22 cellular contexts compared by ENCODE assay signal in genomic region chr10:35554036-35554435, GRCh38. TPM values are rescaled to one million over a fixed set of nuclear protein-coding genes. Genes with fewer than 3 reads are reported as not detected.
"Had no signal": no experiment of that assay in that cellular context is flagged by ENCODE, and none has a peak within 500 bp of the region (broad histone marks: within the 10 kb centered on the region; RNA-seq: fewer than 3 reads in every experiment).

No MANE protein-coding gene starts in this region.

- ATAC-seq: activated CD8-positive, alpha-beta memory T cell treated with anti-CD3 and anti-CD28 coated beads, Interleukin-2, amount 10 ng/mL, durations not matched to agents 7 days and 5 days; left colon; lower lobe of right lung had no signal

- H3K4me1 Mint-ChIP-seq: activated CD4-positive, alpha-beta memory T cell treated with anti-CD3 and anti-CD28 coated beads, Interleukin-2, amount 10 ng/mL, durations not matched to agents 7 days and 5 days; activated CD8-positive, alpha-beta memory T cell treated with anti-CD3 and anti-CD28 coated beads, Interleukin-2, amount 10 ng/mL, durations not matched to agents 7 days and 5 days; neural crest cell had no signal

- H3K4me3 Mint-ChIP-seq: activated CD4-positive, alpha-beta memory T cell treated with anti-CD3 and anti-CD28 coated beads, Interleukin-2, amount 10 ng/mL, durations not matched to agents 7 days and 5 days; activated CD8-positive, alpha-beta memory T cell treated with anti-CD3 and anti-CD28 coated beads, Interleukin-2, amount 10 ng/mL, durations not matched to agents 7 days and 5 days; activated naive CD8-positive, alpha-beta T cell; neural crest cell; type B pancreatic cell had no signal

- DNase-seq: activated CD4-positive, alpha-beta memory T cell treated with anti-CD3 and anti-CD28 coated beads, Interleukin-2, amount 10 ng/mL, durations not matched to agents 7 days and 5 days; activated CD4-positive, alpha-beta T cell treated with anti-CD3 and anti-CD28 coated beads for 48 hours; activated CD4-positive, CD25-positive, alpha-beta regulatory T cell; activated CD8-positive, alpha-beta memory T cell treated with anti-CD3 and anti-CD28 coated beads, Interleukin-2, amount 10 ng/mL, durations not matched to agents 7 days and 5 days; cerebellar nuclear complex; effector memory CD4-positive, alpha-beta T cell; foreskin fibroblast; glutamatergic neuron; hippocampal formation; left colon; lower lobe of right lung; right cardiac atrium; stomach; T-helper 1 cell; T-helper 9 cell had no signal

- H3K27me3 Mint-ChIP-seq: activated CD4-positive, alpha-beta memory T cell treated with anti-CD3 and anti-CD28 coated beads, Interleukin-2, amount 10 ng/mL, durations not matched to agents 7 days and 5 days; activated CD8-positive, alpha-beta memory T cell treated with anti-CD3 and anti-CD28 coated beads, Interleukin-2, amount 10 ng/mL, durations not matched to agents 7 days and 5 days; activated naive CD8-positive, alpha-beta T cell; type B pancreatic cell had no signal

- H3K27ac Mint-ChIP-seq: activated CD4-positive, alpha-beta memory T cell treated with anti-CD3 and anti-CD28 coated beads, Interleukin-2, amount 10 ng/mL, durations not matched to agents 7 days and 5 days; activated CD8-positive, alpha-beta memory T cell treated with anti-CD3 and anti-CD28 coated beads, Interleukin-2, amount 10 ng/mL, durations not matched to agents 7 days and 5 days; type B pancreatic cell had no signal

- H3K9me3 Mint-ChIP-seq: activated CD4-positive, alpha-beta memory T cell treated with anti-CD3 and anti-CD28 coated beads, Interleukin-2, amount 10 ng/mL, durations not matched to agents 7 days and 5 days; neural crest cell; type B pancreatic cell had no signal

RNA-seq across cellular contexts. Expression of gene GJD4, which starts 51.1 kb away (rescaled TPM):
- total RNA-seq: activated CD4-positive, alpha-beta memory T cell treated with anti-CD3 and anti-CD28 coated beads, Interleukin-2, amount 10 ng/mL, durations not matched to agents 7 days and 5 days; activated CD8-positive, alpha-beta memory T cell treated with anti-CD3 and anti-CD28 coated beads, Interleukin-2, amount 10 ng/mL, durations not matched to agents 7 days and 5 days; bronchial epithelial cell; endothelial cell of umbilical vein; left colon; lower lobe of right lung; neural crest cell; osteocyte; right cardiac atrium; stomach; temporal lobe had no signal
